12 cellular contexts compared by ENCODE assay signal in genomic region chr11:40130427-40130826, GRCh38.
DNase-seq lines count a peak whose midpoint lies in the region; ATAC-seq and TF ChIP-seq lines count a peak whose summit lies in the region.
"Had no signal": no experiment of that assay in that cellular context is flagged by ENCODE, and none has a peak within 500 bp of the region (broad histone marks: within the 10 kb centered on the region; RNA-seq: fewer than 3 reads in every experiment).

No MANE protein-coding gene starts in this region.

- H3K27me3 ChIP-seq in breast epithelium (no peaks in the 10 kb centered on the region), iPS DF 6.9 (ENCODE audit: control insufficient read depth, insufficient read depth, low read length) (no peaks in the 10 kb centered on the region)
- H3K27me3 ChIP-seq: cardiac muscle cell, tibial artery had no signal

- WGBS in iPS DF 6.9 (ENCODE audit: insufficient coverage, insufficient read length): no CpG with 5 or more reads among the region's 1 CpG

- H3K27ac ChIP-seq in breast epithelium (no peak overlapping the region), iPS DF 6.9 (ENCODE audit: low read length) (no peak overlapping the region)
- H3K27ac ChIP-seq: cardiac muscle cell, tibial artery had no signal

- H3K36me3 ChIP-seq in breast epithelium (no peaks in the 10 kb centered on the region), iPS DF 6.9 (ENCODE audit: control insufficient read depth, insufficient read depth, low read length) (no peaks in the 10 kb centered on the region)
- H3K36me3 ChIP-seq: cardiac muscle cell, tibial artery had no signal

- H3K4me1 ChIP-seq in breast epithelium (no peaks in the 10 kb centered on the region), iPS DF 6.9 (ENCODE audit: control insufficient read depth, insufficient read depth, low read length) (no peaks in the 10 kb centered on the region)
- H3K4me1 ChIP-seq: tibial artery had no signal

- in situ Hi-C loops in T47D (cut with HindIII; ENCODE audit: low pct_unique_long_range_greater_than_20kb, low sequenced_read_pairs): no loop called here

- intact Hi-C loops in breast epithelium (cut with DNase I; ENCODE audit: low total_unique reads) (no loop called here), Right ventricle myocardium inferior (cut with DNase I) (no loop called here)

- H3K9me3 ChIP-seq in breast epithelium (no peaks in the 10 kb centered on the region), iPS DF 6.9 (ENCODE audit: control insufficient read depth, insufficient read depth, low read length) (no peaks in the 10 kb centered on the region)
- H3K9me3 ChIP-seq: tibial artery had no signal

- TF ChIP-seq CTCF in breast epithelium (IDR thresholded peaks at IDR 0.05): no peak

- no peak overlapping the region for H3K4me3 ChIP-seq in breast epithelium
- no peak overlapping the region for H3K4me3 ChIP-seq in iPS DF 6.9 (ENCODE audit: low read length)
- H3K4me3 ChIP-seq: cardiac muscle cell, tibial artery had no signal

- DNase-seq in T47D (ENCODE audit: low read depth in 1 of 2, low spot score in 1 of 2) (peak; percentile 13 to 59), breast epithelium (ENCODE audit: low spot score in 2 of 2) (no peak), OCI-M1 (lab: John Stamatoyannopoulos, UW) (peak; percentile 24), iPS DF 6.9 (ENCODE audit: low read depth, low spot score) (peak; percentile 25), NCI-H2171 treated with DMSO at 0.1 percent for 48 hours (lab: John Stamatoyannopoulos, UW) (no peak), NCI-H524 (lab: John Stamatoyannopoulos, UW) (no peak), Right ventricle myocardium inferior (ENCODE audit: missing footprints) (no peak)
- DNase-seq: NCI-H1694 treated with DMSO at 0.1 percent for 48 hours; stimulated activated CD4-positive, alpha-beta T cell treated with anti-CD3 and anti-CD28 coated beads, Interleukin-4, amount 100 ng/mL, for 1 hour; tibial artery had no signal

- ATAC-seq in HG02623 (IDR thresholded peaks at IDR 0.05; ENCODE audit: unreplicated experiment) (no peak), Right ventricle myocardium inferior (no peak)

- no peak for TF ChIP-seq POLR2A in breast epithelium (IDR thresholded peaks at IDR 0.05)

Comparison
In these comparisons a context has a peak if more than half of its experiments do, and no peak if none do; other contexts are left out.
1. DNase-seq: peak in T47D (2 of 2), OCI-M1 (single experiment) and iPS DF 6.9 (single experiment); none in breast epithelium (0 of 2), NCI-H2171 treated with DMSO at 0.1 percent for 48 hours (single experiment), NCI-H524 (0 of 2) and Right ventricle myocardium inferior (single experiment).